ENCODE assay signal across 11 cellular contexts in the genomic region with DNA sequence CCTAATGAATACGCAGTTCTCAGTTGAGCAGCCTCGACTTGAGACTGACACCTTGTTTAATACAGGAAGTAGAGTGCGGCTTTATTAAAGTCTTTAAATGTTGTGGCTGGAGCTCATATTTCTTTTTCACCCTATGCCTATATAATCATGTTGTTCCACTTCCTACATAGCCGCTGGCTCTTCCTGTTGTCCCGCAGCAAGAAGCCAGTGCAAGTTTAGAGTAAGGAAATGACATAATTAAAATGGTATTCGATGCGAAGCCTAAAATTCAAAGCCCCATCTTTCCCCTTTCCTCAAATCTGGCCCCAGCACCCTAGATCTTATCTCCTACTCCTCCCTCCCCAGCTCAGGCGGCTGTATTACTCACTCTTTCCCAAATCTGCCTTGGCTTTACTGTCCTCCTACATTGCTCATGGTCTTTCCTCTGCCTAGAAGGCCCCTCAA. TPM values are rescaled to one million over a fixed set of nuclear protein-coding genes. Genes with fewer than 3 reads are reported as not detected.
A peak's percentile ranks its signal among the peaks of the same experiment; 100 is the strongest.
DNase-seq lines count a peak whose midpoint lies in the region; ATAC-seq, FAIRE-seq and TF ChIP-seq lines count a peak whose summit lies in the region.
"Had no signal": no experiment of that assay in that cellular context is flagged by ENCODE, and none has a peak within 500 bp of the region (broad histone marks: within the 10 kb centered on the region; RNA-seq: fewer than 3 reads in every experiment).

No MANE protein-coding gene starts in this region.

- no peak for TF ChIP-seq EP300 in suprapubic skin (IDR thresholded peaks at IDR 0.05)

- H3K36me3 ChIP-seq in psoas muscle (ENCODE audit: insufficient read depth in 1 of 2, low read depth in 1 of 2) (no peaks in the 10 kb centered on the region), suprapubic skin (no peaks in the 10 kb centered on the region), small intestine (ENCODE audit: control insufficient read depth in 2 of 2, insufficient read depth in 2 of 2, low read length in 2 of 2) (no peaks in the 10 kb centered on the region)
- H3K36me3 ChIP-seq: Peyer's patch had no signal

- H3K4me3 ChIP-seq in psoas muscle (no peak overlapping the region), suprapubic skin (no peak overlapping the region), small intestine (ENCODE audit: low read depth in 1 of 2, low read length in 2 of 2) (no peak overlapping the region)
- H3K4me3 ChIP-seq: Peyer's patch had no signal

- TF ChIP-seq CTCF in psoas muscle (IDR thresholded peaks at IDR 0.05) (no peak), suprapubic skin (IDR thresholded peaks at IDR 0.05) (no peak)

- DNase-seq in GM03348 (ENCODE audit: low spot score) = peak; percentile 67
- peak; percentile 63 for DNase-seq in T1000 (lab: John Stamatoyannopoulos, UW)
- DNase-seq in foreskin melanocyte = peak; percentile 54
- no peak for DNase-seq in psoas muscle
- DNase-seq in suprapubic skin (ENCODE audit: low spot score in 2 of 2) = no peak
- DNase-seq in small intestine = no peak
- no peak for DNase-seq in cerebellar cortex (ENCODE audit: low spot score)
- DNase-seq: activated CD8-positive, alpha-beta memory T cell treated with anti-CD3 and anti-CD28 coated beads for 24 hours; GF-D8; Peyer's patch had no signal

- H3K4me1 ChIP-seq in psoas muscle = no peaks in the 10 kb centered on the region
- peaks cover 4% of the 10 kb centered on the region for H3K4me1 ChIP-seq in suprapubic skin
- peaks cover 0 to 3% of the 10 kb centered on the region in 2 donors for H3K4me1 ChIP-seq in small intestine (ENCODE audit: control insufficient read depth in 2 of 2, insufficient read depth in 1 of 2, low read depth in 1 of 2, low read length in 1 of 2)
- H3K4me1 ChIP-seq: Peyer's patch had no signal

- H3K27me3 ChIP-seq in psoas muscle (ENCODE audit: insufficient read depth in 3 of 3, low read length in 2 of 3) (peaks cover 0 to under 1% (median 0%) of the 10 kb centered on the region in 3 donors), suprapubic skin (no peaks in the 10 kb centered on the region), small intestine (ENCODE audit: control insufficient read depth in 2 of 2, insufficient read depth in 2 of 2, low read length in 2 of 2) (no peaks in the 10 kb centered on the region)
- H3K27me3 ChIP-seq: Peyer's patch had no signal

- no peak for TF ChIP-seq POLR2A in suprapubic skin (IDR thresholded peaks at IDR 0.05)

- H3K27ac ChIP-seq in psoas muscle (peak overlapping the region; percentile 30), suprapubic skin (no peak overlapping the region), small intestine (ENCODE audit: low read depth in 1 of 2, low read length in 1 of 2) (peak overlapping the region in 1 of 2 donors; percentile 32)
- H3K27ac ChIP-seq: Peyer's patch had no signal

- no peak for FAIRE-seq in small intestine (lab: Jason Lieb, UNC)

- ATAC-seq in psoas muscle (no peak), HG03457 (IDR thresholded peaks at IDR 0.05; ENCODE audit: unreplicated experiment) (no peak)

- WGBS in psoas muscle, 3 donors = 41 to 51% (median 50%) methylated on average over 8 of the region's 8 CpGs
- WGBS in suprapubic skin = 29% methylated on average over 8 of the region's 8 CpGs
- 48 to 74% (median 63%) methylated on average over 8 of the region's 8 CpGs for WGBS in small intestine, 3 donors

- intact Hi-C loops in psoas muscle (cut with DNase I) = no loop called here

- H3K9me3 ChIP-seq in psoas muscle = no peaks in the 10 kb centered on the region
- H3K9me3 ChIP-seq in suprapubic skin = no peaks in the 10 kb centered on the region
- H3K9me3 ChIP-seq in small intestine (ENCODE audit: control insufficient read depth, low read depth) = no peaks in the 10 kb centered on the region
- H3K9me3 ChIP-seq: Peyer's patch had no signal

RNA-seq across cellular contexts. Expression of gene PHLDB2, which starts 7.5 kb away (rescaled TPM):
- total RNA-seq in psoas muscle = 1 to 10 TPM; 3.5 to 7.5 (median 5.9) TPM
- 1 to 10 TPM; 2.9 to 8.5 (median 3.0) TPM for polyA plus RNA-seq in psoas muscle
- 100 to 1,000 TPM in 1 of 4 donors, 10 to 100 TPM in 3; 39.8 to 107 (median 60.7) TPM for total RNA-seq in suprapubic skin
- polyA plus RNA-seq in small intestine = 1 to 10 TPM; 1.1 to 7.7 (median 1.4) TPM

Comparison
In these comparisons a context has a peak if more than half of its experiments do, and no peak if none do; other contexts are left out.
1. DNase-seq: peak in GM03348 (single experiment), T1000 (single experiment) and foreskin melanocyte (single experiment); none in psoas muscle (0 of 2), suprapubic skin (0 of 2), small intestine (single experiment) and cerebellar cortex (single experiment).
2. RNA of gene PHLDB2, which starts 7.5 kb away (total RNA-seq): 39.8 to 107 TPM in suprapubic skin; 3.5 to 7.5 TPM in psoas muscle; every median in the first group is over 4 times any median in the second.